ENCODE assay signal across 9 cellular contexts in genomic region chr4:60846678-60847077, GRCh38.
"Had no signal": no experiment of that assay in that cellular context is flagged by ENCODE, and none has a peak within 500 bp of the region (broad histone marks: within the 10 kb centered on the region; RNA-seq: fewer than 3 reads in every experiment).

No MANE protein-coding gene starts in this region.

- H3K27ac Mint-ChIP-seq: HFFc6 had no signal

- H3K4me3 Mint-ChIP-seq: HFFc6 had no signal

- H3K9me3 Mint-ChIP-seq: HFFc6 had no signal

- FAIRE-seq: HTR-8/SVneo had no signal

- H3K9ac ChIP-seq: KMS-11 had no signal

- DNase-seq: GOT3, H7, HFFc6, Karpas-422, KBM-7 had no signal

- H3K4me1 ChIP-seq: HAP-1 had no signal

- H3K4me3 ChIP-seq: HAP-1 had no signal

- H3K27ac ChIP-seq: KMS-11 had no signal

- H3K9me3 ChIP-seq: HAP-1 had no signal

- H3K36me3 ChIP-seq: HAP-1 had no signal

- ATAC-seq: HCT116 had no signal

- H3K4me2 ChIP-seq: KMS-11 had no signal
